ENCODE assay signal across 21 cellular contexts in the genomic region with DNA sequence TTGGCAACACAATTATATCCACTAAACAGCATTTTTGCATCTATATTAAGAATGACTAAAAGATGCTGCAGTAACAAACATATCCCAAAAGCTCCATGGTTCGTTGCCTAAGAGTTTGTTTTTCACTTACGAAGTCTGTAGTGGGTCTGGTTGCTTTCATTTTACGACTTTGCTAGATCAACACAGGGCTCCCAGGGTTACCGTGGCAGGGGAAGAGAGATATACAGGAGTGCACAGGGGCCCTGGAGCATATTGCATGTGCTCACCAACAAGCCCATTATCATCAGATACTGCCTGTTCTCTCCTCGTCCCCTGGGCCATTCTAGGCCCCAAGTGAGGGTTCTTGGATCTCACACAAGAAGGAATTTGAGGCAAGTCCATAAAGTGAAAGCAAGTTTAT. TPM values are rescaled to one million over a fixed set of nuclear protein-coding genes. Genes with fewer than 3 reads are reported as not detected.
DNase-seq lines count a peak whose midpoint lies in the region; ATAC-seq, FAIRE-seq and TF ChIP-seq lines count a peak whose summit lies in the region.
"Had no signal": no experiment of that assay in that cellular context is flagged by ENCODE, and none has a peak within 500 bp of the region (broad histone marks: within the 10 kb centered on the region; RNA-seq: fewer than 3 reads in every experiment).

No MANE protein-coding gene starts in this region.

- TF ChIP-seq CTCF in fibroblast of the aortic adventitia (IDR thresholded peaks at IDR 0.05; ENCODE audit: insufficient read depth, low read length) = no peak
- TF ChIP-seq CTCF in neural crest cell (conservative IDR thresholded peaks at IDR 0.05) = no peak
- TF ChIP-seq CTCF in thoracic aorta (IDR thresholded peaks at IDR 0.05) = no peak

- DNase-seq in M059J (ENCODE audit: low read depth) = peak; percentile 24
- peak; percentile 58 for DNase-seq in fibroblast of the aortic adventitia (ENCODE audit: low read depth)
- no peak for DNase-seq in neural crest cell (ENCODE audit: low read depth, low spot score)
- no peak for DNase-seq in thoracic aorta (ENCODE audit: low spot score)
- DNase-seq in pons (ENCODE audit: low spot score) = no peak
- DNase-seq in GM19239 (ENCODE audit: insufficient read length, low spot score) = no peak
- DNase-seq in mesenteric fat pad (ENCODE audit: low spot score) = no peak
- no peak for DNase-seq in NCI-H510A (lab: John Stamatoyannopoulos, UW)
- DNase-seq: activated CD4-positive, alpha-beta T cell treated with anti-CD3 and anti-CD28 coated beads for 1 hour; activated CD8-positive, alpha-beta memory T cell treated with anti-CD3 and anti-CD28 coated beads, Interleukin-2, amount 50 U/mL, for 4 hours; cortex of kidney; GF-D8; kidney glomerular epithelial cell; mucosa of descending colon; NCI-H187; NCI-H446; occipital lobe; SHP77 treated with DMSO at 0.1 percent for 48 hours had no signal

- H3K27ac Mint-ChIP-seq in neural crest cell (ENCODE audit: unreplicated experiment) = no peak overlapping the region
- H3K27ac Mint-ChIP-seq: stimulated activated naive CD8-positive, alpha-beta T cell treated with anti-CD3 and anti-CD28 coated beads, Interleukin-15, Interleukin-2, amounts not matched to agents 100 ng/mL and 50 ng/mL, for 24 hours had no signal

- FAIRE-seq in GM19239 (lab: Jason Lieb, UNC) = no peak
- FAIRE-seq: HTR-8/SVneo had no signal

- H3K4me3 Mint-ChIP-seq in neural crest cell = peak overlapping the region; percentile 17
- H3K4me3 Mint-ChIP-seq: stimulated activated naive CD8-positive, alpha-beta T cell treated with anti-CD3 and anti-CD28 coated beads, Interleukin-15, Interleukin-2, amounts not matched to agents 100 ng/mL and 50 ng/mL, for 24 hours had no signal

- peaks cover 12% of the 10 kb centered on the region for H3K27me3 Mint-ChIP-seq in neural crest cell (ENCODE audit: low read depth)

- H3K36me3 ChIP-seq in thoracic aorta = no peaks in the 10 kb centered on the region

- peak overlapping the region; percentile 45 to 84 for H3K27ac ChIP-seq in thoracic aorta

- no peaks in the 10 kb centered on the region for H3K9me3 Mint-ChIP-seq in neural crest cell
- H3K9me3 Mint-ChIP-seq: stimulated activated naive CD8-positive, alpha-beta T cell treated with anti-CD3 and anti-CD28 coated beads, Interleukin-15, Interleukin-2, amounts not matched to agents 100 ng/mL and 50 ng/mL, for 24 hours had no signal

- H3K4me3 ChIP-seq in fibroblast of the aortic adventitia (ENCODE audit: low read depth, low read length) (peak overlapping the region; percentile 37), thoracic aorta (peak overlapping the region; percentile 49)
- H3K4me3 ChIP-seq: mucosa of descending colon had no signal

- no peaks in the 10 kb centered on the region for H3K27me3 ChIP-seq in thoracic aorta (replicated peaks; ENCODE audit: insufficient read depth)

- ATAC-seq in thoracic aorta (ENCODE audit: insufficient number of reproducible peaks, low FRiP score, low read depth) = no peak
- ATAC-seq: mucosa of descending colon had no signal

- peaks cover 20 to 51% of the 10 kb centered on the region in 2 donors for H3K4me1 ChIP-seq in thoracic aorta (ENCODE audit: control insufficient read depth in 1 of 2, low read depth in 2 of 2)

- H3K36me3 Mint-ChIP-seq in neural crest cell (ENCODE audit: low read depth) = no peaks in the 10 kb centered on the region

- H3K9me3 ChIP-seq in thoracic aorta = no peaks in the 10 kb centered on the region
- H3K9me3 ChIP-seq: mucosa of descending colon had no signal

- peaks cover 22% of the 10 kb centered on the region for H3K4me1 Mint-ChIP-seq in neural crest cell

RNA-seq across cellular contexts. Expression of gene MMP2, which starts 3.1 kb away (rescaled TPM):
- 108 and 198 TPM in 2 replicates for total RNA-seq in M059J (2014; rRNA removed; shearing (Covaris generic))
- 1,244 and 1,884 TPM in 2 replicates for total RNA-seq in fibroblast of the aortic adventitia (ENCODE audit: low replicate concordance)
- 138 and 153 TPM in 2 replicates for total RNA-seq in neural crest cell
- 100 to 1,000 TPM; 249 to 351 TPM for total RNA-seq in thoracic aorta
- total RNA-seq in mesenteric fat pad = 521 TPM
- total RNA-seq: T-helper 2 cell treated with Interferon-gamma antibody and Interleukin-4, amounts not matched to agents 100 ng/mL and 5 ng/mL, for 36 hours had no signal

RNA-seq across cellular contexts. Expression of gene LPCAT2, which starts 33.0 kb away (rescaled TPM):
- total RNA-seq in M059J (2014; rRNA removed; shearing (Covaris generic)) = 29.1 and 32.2 TPM in 2 replicates
- total RNA-seq in fibroblast of the aortic adventitia (ENCODE audit: low replicate concordance) (34.1 and 35.6 TPM in 2 replicates), neural crest cell (7.2 and 7.9 TPM in 2 replicates), thoracic aorta (10 to 100 TPM; 20.5 to 21.1 TPM), mesenteric fat pad (15.7 TPM)

Comparison
In these comparisons a context has a peak if more than half of its experiments do, and no peak if none do; other contexts are left out.
1. DNase-seq: peak in M059J (single experiment) and fibroblast of the aortic adventitia (single experiment); none in neural crest cell (single experiment), thoracic aorta (single experiment), pons (single experiment), GM19239 (single experiment), mesenteric fat pad (single experiment) and NCI-H510A (single experiment).